Comparison of ENCODE assay signal across 11 cellular contexts in genomic region chr15:94168250-94168649, GRCh38.
DNase-seq lines count a peak whose midpoint lies in the region; TF ChIP-seq lines count a peak whose summit lies in the region.
"Had no signal": no experiment of that assay in that cellular context is flagged by ENCODE, and none has a peak within 500 bp of the region (broad histone marks: within the 10 kb centered on the region; RNA-seq: fewer than 3 reads in every experiment).

No MANE protein-coding gene starts in this region.

- CTCF ChIA-PET in GM10248 (lab: Yijun Ruan, JAX) = interaction anchor here (0.7 to 12.2 kb wide), 4 partner anchors 11 to 228 kb away, joined by 3 to 316 read pairs (median 3); no protein-coding TSS in a partner anchor

- H3K79me2 ChIP-seq in OCI-LY3 (ENCODE audit: low read length) = no peaks in the 10 kb centered on the region

- H3K27ac ChIP-seq in OCI-LY3 (ENCODE audit: low read length) = no peak overlapping the region
- no peak overlapping the region for H3K27ac ChIP-seq in ascending aorta

- no peak overlapping the region for H2AFZ ChIP-seq in OCI-LY3 (ENCODE audit: low read depth, low read length)

- H3K4me3 ChIP-seq in OCI-LY3 (ENCODE audit: low read length) (no peak overlapping the region), fibroblast of villous mesenchyme (ENCODE audit: low read depth, low read length) (no peak overlapping the region), ascending aorta (no peak overlapping the region)

- H3K36me3 ChIP-seq in OCI-LY3 (replicated peaks; ENCODE audit: low read depth, low read length) (no peaks in the 10 kb centered on the region), ascending aorta (no peaks in the 10 kb centered on the region)

- H3K9me3 ChIP-seq in OCI-LY3 (ENCODE audit: insufficient read depth, low read length) = no peaks in the 10 kb centered on the region; the same call in 1 of the 2 replicates
- no peaks in the 10 kb centered on the region for H3K9me3 ChIP-seq in ascending aorta

- DNase-seq in AML-193 (lab: John Stamatoyannopoulos, UW) = peak; percentile 21 to 43
- peak; percentile 21 for DNase-seq in GM10248 (ENCODE audit: extremely low spot score)
- DNase-seq in fibroblast of villous mesenchyme (ENCODE audit: low read depth) = no peak
- no peak for DNase-seq in HuH-7.5 (ENCODE audit: low spot score)
- DNase-seq in dermis blood vessel endothelial cell = no peak
- no peak for DNase-seq in ascending aorta (ENCODE audit: low spot score in 2 of 2)
- no peak for DNase-seq in activated effector memory CD4-positive, alpha-beta T cell treated with Interleukin-2 at 50 U/mL for 16 hours
- DNase-seq: activated CD4-positive, alpha-beta T cell treated with anti-CD3 and anti-CD28 coated beads, Interleukin-2, amount 50 U/mL, for 1 hour; DMS79 treated with DMSO at 0.1 percent for 48 hours; kidney had no signal

- intact Hi-C loops in ascending aorta (cut with DNase I) = no loop called here

- H3K27me3 ChIP-seq in OCI-LY3 (ENCODE audit: low read depth, low read length) (peaks cover 39% of the 10 kb centered on the region), ascending aorta (no peaks in the 10 kb centered on the region)

- no peak overlapping the region for H3K9ac ChIP-seq in OCI-LY3 (ENCODE audit: low read length)

- H4K20me1 ChIP-seq in OCI-LY3 (ENCODE audit: insufficient read depth, low read length) = no peaks in the 10 kb centered on the region

- no peak overlapping the region for H3K4me2 ChIP-seq in OCI-LY3 (ENCODE audit: low read length)

- H3K4me1 ChIP-seq in OCI-LY3 (ENCODE audit: low read length) (no peaks in the 10 kb centered on the region), ascending aorta (no peaks in the 10 kb centered on the region)

- POLR2A ChIA-PET in GM10248 (lab: Yijun Ruan, JAX) = no interaction called here

- TF ChIP-seq CTCF in GM10248 (IDR thresholded peaks at IDR 0.05; ENCODE audit: control extremely low read depth, extremely low read depth, low read depth, missing control alignments) (no peak), OCI-LY3 (IDR thresholded peaks at IDR 0.05; ENCODE audit: low read depth, low read length) (peak; percentile 58), fibroblast of villous mesenchyme (IDR thresholded peaks at IDR 0.05; ENCODE audit: insufficient read depth, low read depth, low read length) (peak; percentile 6), ascending aorta (IDR thresholded peaks at IDR 0.05) (no peak)

Comparison
In these comparisons a context has a peak if more than half of its experiments do, and no peak if none do; other contexts are left out.
1. DNase-seq: peak in AML-193 (2 of 2) and GM10248 (single experiment); none in fibroblast of villous mesenchyme (single experiment), HuH-7.5 (single experiment), dermis blood vessel endothelial cell (single experiment), ascending aorta (0 of 2) and activated effector memory CD4-positive, alpha-beta T cell treated with Interleukin-2 at 50 U/mL for 16 hours (single experiment).
2. CTCF ChIP-seq: peak in OCI-LY3 (single experiment) and fibroblast of villous mesenchyme (single experiment); none in GM10248 (single experiment) and ascending aorta (0 of 3).